ENCODE assay signal across 11 cellular contexts in the genomic region with DNA sequence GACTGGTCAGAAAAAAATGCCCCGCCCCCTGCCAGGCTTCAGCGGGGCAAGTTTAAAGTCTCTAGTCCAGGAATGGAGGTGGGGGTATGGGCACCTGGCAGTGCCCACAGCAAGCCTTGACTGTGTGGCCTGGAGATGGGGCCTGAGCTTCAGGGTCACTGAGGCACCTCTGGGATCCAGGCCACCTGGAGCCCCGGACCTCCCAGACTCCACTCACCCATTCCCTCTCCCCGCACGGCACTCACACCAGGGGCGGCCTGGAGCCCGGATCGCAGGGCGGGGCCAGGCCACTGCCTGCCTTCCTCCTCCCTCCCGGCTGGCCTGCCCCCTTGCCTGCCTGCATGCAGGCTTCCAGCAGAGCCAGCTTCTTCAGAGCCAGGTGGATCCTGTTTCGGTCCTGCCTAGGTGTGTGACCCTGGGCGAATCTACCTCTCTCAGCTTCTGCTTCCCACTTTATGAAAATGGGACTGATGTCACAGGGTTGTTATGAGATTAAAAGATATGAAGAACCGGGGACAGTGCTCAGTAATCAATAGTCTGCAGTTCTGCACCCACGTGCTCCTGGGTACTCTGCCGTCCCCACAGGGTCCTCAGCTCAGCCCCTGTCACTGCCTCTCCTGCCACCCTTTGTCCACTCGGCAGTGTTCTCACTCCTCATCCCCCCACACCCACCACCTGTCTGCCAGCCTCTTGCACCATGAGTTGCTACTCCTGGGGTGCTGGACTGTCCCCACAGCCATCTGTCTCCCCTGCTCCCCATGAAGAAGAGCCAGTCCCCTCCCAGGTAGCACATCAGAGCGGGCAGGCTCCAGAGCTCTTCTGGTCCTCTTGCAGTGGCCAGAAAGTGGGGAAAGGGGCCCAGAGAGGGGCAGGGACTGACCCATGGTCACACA. TPM values are rescaled to one million over a fixed set of nuclear protein-coding genes. Genes with fewer than 3 reads are reported as not detected.
DNase-seq lines count a peak whose midpoint lies in the region; ATAC-seq, FAIRE-seq and TF ChIP-seq lines count a peak whose summit lies in the region.
"Had no signal": no experiment of that assay in that cellular context is flagged by ENCODE, and none has a peak within 500 bp of the region (broad histone marks: within the 10 kb centered on the region; RNA-seq: fewer than 3 reads in every experiment).

No MANE protein-coding gene starts in this region.

- no peaks in the 10 kb centered on the region for H3K9me3 Mint-ChIP-seq in type B pancreatic cell
- H3K9me3 Mint-ChIP-seq in stimulated activated memory B cell treated with anti-CD40 and anti-IgM and Interleukin-4, amounts not matched to agents 10 μg/mL and 1 μg/mL and 100 μg/mL, for 72 hours = no peaks in the 10 kb centered on the region

- peak; percentile 25 for DNase-seq in NCI-H2171 treated with DMSO at 0.1 percent for 48 hours (lab: John Stamatoyannopoulos, UW)
- DNase-seq in NCI-H2171 (lab: John Stamatoyannopoulos, UW) = no peak
- peak; percentile 73 to 80 (median 76) for DNase-seq in K562 (ENCODE audit: extremely low read depth in 1 of 4, low spot score in 3 of 4)
- no peak for DNase-seq in type B pancreatic cell (ENCODE audit: extremely low spot score, unreplicated experiment)
- DNase-seq: NCI-H524 had no signal

- peak overlapping the region; percentile 54 for H3K4me3 Mint-ChIP-seq in type B pancreatic cell
- H3K4me3 Mint-ChIP-seq in stimulated activated memory B cell treated with anti-CD40 and anti-IgM and Interleukin-4, amounts not matched to agents 10 μg/mL and 1 μg/mL and 100 μg/mL, for 72 hours = no peak overlapping the region

- TF ChIP-seq RAD21 in K562 (CRISPR knock-in tag; conservative IDR thresholded peaks at IDR 0.05 in 1 of 2, IDR thresholded peaks at IDR 0.05 in 1 of 2) = no peak

- peaks cover 41% of the 10 kb centered on the region; the same call in 1 of the 3 replicates for H3K36me3 ChIP-seq in K562 (ENCODE audit: control insufficient read depth, insufficient read depth, low read length)

- in situ Hi-C loops in K562 (cut with MboI) = no loop called here

- H3K27ac ChIP-seq in K562 (ENCODE audit: extremely low read depth, low read depth, low read length) (peak overlapping the region; percentile 11), layer of hippocampus (ENCODE audit: low read depth, low read length) (peak overlapping the region; percentile 38)
- H3K27ac ChIP-seq: HL-60 had no signal

- H3K27me3 ChIP-seq in K562 (ENCODE audit: control insufficient read depth in 2 of 2, insufficient read depth in 2 of 2, low read length in 2 of 2) (no peaks in the 10 kb centered on the region), layer of hippocampus (ENCODE audit: control insufficient read depth, insufficient read depth, low read length) (peaks cover 6% of the 10 kb centered on the region)

- peak overlapping the region; percentile 34 for H3K27ac Mint-ChIP-seq in type B pancreatic cell
- H3K27ac Mint-ChIP-seq in stimulated activated memory B cell treated with anti-CD40 and anti-IgM and Interleukin-4, amounts not matched to agents 10 μg/mL and 1 μg/mL and 100 μg/mL, for 72 hours = no peak overlapping the region

- H3K27me3 Mint-ChIP-seq in type B pancreatic cell = peaks cover 10% of the 10 kb centered on the region
- H3K27me3 Mint-ChIP-seq in stimulated activated memory B cell treated with anti-CD40 and anti-IgM and Interleukin-4, amounts not matched to agents 10 μg/mL and 1 μg/mL and 100 μg/mL, for 72 hours = peaks cover 33% of the 10 kb centered on the region

- H3K36me3 Mint-ChIP-seq in type B pancreatic cell = no peaks in the 10 kb centered on the region
- H3K36me3 Mint-ChIP-seq in stimulated activated memory B cell treated with anti-CD40 and anti-IgM and Interleukin-4, amounts not matched to agents 10 μg/mL and 1 μg/mL and 100 μg/mL, for 72 hours = peaks cover 25% of the 10 kb centered on the region

- intact Hi-C loops in K562 (cut with micrococcal nuclease) = no loop called here

- peak overlapping the region in 1 of 2 experiments; percentile 82; a peak in 2 of 4 replicates for H3K9ac ChIP-seq in K562 (ENCODE audit: insufficient read depth in 1 of 2, low read depth in 2 of 2, low read length in 2 of 2)

- peak; percentile 56 for TF ChIP-seq POLR2A in K562 (conservative IDR thresholded peaks at IDR 0.05)

- H4K20me1 ChIP-seq in K562 (replicated peaks; ENCODE audit: control insufficient read depth, insufficient read depth, low read length) = no peaks in the 10 kb centered on the region

- TF ChIP-seq CTCF in K562 (IDR thresholded peaks at IDR 0.05 in 2 of 3, conservative IDR thresholded peaks at IDR 0.05 in 1 of 3; ENCODE audit: insufficient read depth in 2 of 3, low read depth in 1 of 3, low read length in 3 of 3) = 0 out of 6 replicates have a peak, but pooled peaks of 1 of the 3 experiments have one; percentile 0
- no peak for TF ChIP-seq CTCF in type B pancreatic cell (conservative IDR thresholded peaks at IDR 0.05)

- POLR2A ChIA-PET in K562 (lab: Yijun Ruan, JAX) = interaction anchor here (0.7 to 1.0 kb wide), 3 partner anchors 11 to 26 kb away, joined by 3 to 4 read pairs (median 4); partner anchors contain the start of gene PGAP3

- peaks cover 29 to 84% of the 10 kb centered on the region in 2 experiments for H3K4me1 ChIP-seq in K562 (replicated peaks in 1 of 2; ENCODE audit: control insufficient read depth in 2 of 2, insufficient read depth in 2 of 2, low read length in 2 of 2)

- H3K4me3 ChIP-seq in K562 = no peak overlapping the region
- H3K4me3 ChIP-seq: GM12878 had no signal

- H2AFZ ChIP-seq in K562 (ENCODE audit: low read depth, low read length) = peak overlapping the region; percentile 51; the same call in 1 of the 2 replicates

- H3K4me2 ChIP-seq in K562 (ENCODE audit: insufficient read depth, low read length) = peak overlapping the region; percentile 27; the same call in 1 of the 2 replicates

- no TSS peak for BruUV-seq in K562 (replicated peaks; lab: Mats Ljungman, UMichigan)

- peak; percentile 77 for FAIRE-seq in K562 (lab: Jason Lieb, UNC)
- FAIRE-seq: GM12878 had no signal

- CTCF ChIA-PET in K562 (lab: Yijun Ruan, JAX; ENCODE audit: low intra/inter-chr PET ratio) = interaction anchor here (0.6 to 0.7 kb wide), 2 partner anchors 10 to 19 kb away, joined by 3 read pairs; no protein-coding TSS in a partner anchor

- 6% methylated on average over 15 of the region's 17 CpGs for WGBS in K562 (ENCODE audit: insufficient coverage, low coverage, missing lambda C conversion rate)

- TF ChIP-seq EP300 in K562 (IDR thresholded peaks at IDR 0.05; ENCODE audit: low read length) = no peak

- H3K9me3 ChIP-seq in K562 (replicated peaks; ENCODE audit: control insufficient read depth, insufficient read depth, low read depth, low read length) = no peaks in the 10 kb centered on the region

- peaks cover 10% of the 10 kb centered on the region for H3K4me1 Mint-ChIP-seq in type B pancreatic cell (ENCODE audit: unreplicated experiment)
- H3K4me1 Mint-ChIP-seq in stimulated activated memory B cell treated with anti-CD40 and anti-IgM and Interleukin-4, amounts not matched to agents 10 μg/mL and 1 μg/mL and 100 μg/mL, for 72 hours = peaks cover 51% of the 10 kb centered on the region

- H3K9me1 ChIP-seq in K562 (ENCODE audit: control insufficient read depth, insufficient read depth, low read length) = no peaks in the 10 kb centered on the region

- peak; percentile 77 for ATAC-seq in K562
- ATAC-seq in GM21526 (IDR thresholded peaks at IDR 0.05; ENCODE audit: low FRiP score, unreplicated experiment) = no peak
- no peak for ATAC-seq in HG02884 (IDR thresholded peaks at IDR 0.05; ENCODE audit: unreplicated experiment)
- ATAC-seq in stimulated activated memory B cell treated with anti-CD40 and anti-IgM and Interleukin-4, amounts not matched to agents 10 μg/mL and 1 μg/mL and 100 μg/mL, for 72 hours = no peak
- ATAC-seq: GM12878 had no signal

- peaks cover 7% of the 10 kb centered on the region; the same call in 2 of the 3 replicates for H3K79me2 ChIP-seq in K562 (ENCODE audit: control insufficient read depth, insufficient read depth, low read length)

RNA-seq across cellular contexts. Expression of gene TCAP, which starts 1.2 kb away (rescaled TPM):
- total RNA-seq in K562 (2011; cell fraction: chromatin; rRNA removed; ENCODE audit: low replicate concordance) = 3.6 and 11.8 TPM in 2 replicates
- 6.8 and 7.2 TPM in 2 replicates for total RNA-seq in K562 (2011; cell fraction: nucleolus; rRNA removed)
- total RNA-seq in K562 (2011; cell fraction: nucleoplasm; rRNA removed) = 5.1 and 6.0 TPM in 2 replicates
- total RNA-seq in K562 (2014; rRNA removed) (0.82 and 1.2 TPM in 2 replicates), K562 (2014; rRNA removed; fragmentation: Illumina TruSeq; extraction: Trizol) (0.29 and 0.33 TPM in 2 replicates), K562 (2015; rRNA removed; fragmentation: Illumina TruSeq; extraction: Trizol) (0.98 and 1.4 TPM in 2 replicates), K562 (2021) (1.1 and 1.4 TPM in 2 replicates), type B pancreatic cell (ENCODE audit: low replicate concordance) (1.5 and 2.4 TPM in 2 replicates)
- polyA plus RNA-seq in K562 (2011; rRNA removed) (0.58 and 0.67 TPM in 2 replicates), K562 (2014; fragmentation: Illumina TruSeq; extraction: Trizol) (0.65 and 0.73 TPM in 2 replicates), K562 (2014; fragmentation: Nextera tagmentation; extraction: Ambion mirVana) (not detected), K562 (2014; rRNA removed) (0.86 and 1.4 TPM in 2 replicates)
- 0.34 and 0.92 TPM in 2 replicates for polyA plus RNA-seq in K562 (2011; cell fraction: cytosol; rRNA removed)
- polyA plus RNA-seq in K562 (2011; cell fraction: nucleus; rRNA removed) = 3.7 and 7.7 TPM in 2 replicates
- polyA plus RNA-seq in K562 (2012) = 1.4 and 3.2 TPM in 2 replicates
- polyA minus RNA-seq in K562 (2011; rRNA and poly(A)+ RNA removed) = 0.33 and 0.53 TPM in 2 replicates
- not detected in 2 replicates for polyA minus RNA-seq in K562 (2011; cell fraction: cytosol; rRNA and poly(A)+ RNA removed)
- 1.6 and 2.2 TPM in 2 replicates for polyA minus RNA-seq in K562 (2011; cell fraction: nucleus; rRNA and poly(A)+ RNA removed)

RNA-seq across cellular contexts. Expression of gene PNMT, which starts 4.3 kb away (rescaled TPM):
- total RNA-seq in K562 (2011; cell fraction: chromatin; rRNA removed; ENCODE audit: low replicate concordance) = 0.81 and 8.9 TPM in 2 replicates
- total RNA-seq in K562 (2011; cell fraction: nucleolus; rRNA removed) = 7.3 and 7.9 TPM in 2 replicates
- total RNA-seq in K562 (2011; cell fraction: nucleoplasm; rRNA removed) = 6.0 and 8.4 TPM in 2 replicates
- total RNA-seq in K562 (2014; rRNA removed) (15.8 and 18.1 TPM in 2 replicates), K562 (2014; rRNA removed; fragmentation: Illumina TruSeq; extraction: Trizol) (2.0 and 3.0 TPM in 2 replicates), K562 (2015; rRNA removed; fragmentation: Illumina TruSeq; extraction: Trizol) (9.0 and 9.6 TPM in 2 replicates), K562 (2021) (17.2 and 17.4 TPM in 2 replicates), type B pancreatic cell (ENCODE audit: low replicate concordance) (3.3 and 5.4 TPM in 2 replicates)
- polyA plus RNA-seq in K562 (2011; rRNA removed) (3.3 and 5.8 TPM in 2 replicates), K562 (2014; fragmentation: Illumina TruSeq; extraction: Trizol) (3.1 and 9.3 TPM in 2 replicates), K562 (2014; fragmentation: Nextera tagmentation; extraction: Ambion mirVana) (1 to 10 TPM in 1 of 2 experiments, under 1 TPM in 1; 0.55 to 1.5 TPM), K562 (2014; rRNA removed) (17.8 and 20.0 TPM in 2 replicates)
- 3.3 and 24.0 TPM in 2 replicates for polyA plus RNA-seq in K562 (2011; cell fraction: cytosol; rRNA removed)
- polyA plus RNA-seq in K562 (2011; cell fraction: nucleus; rRNA removed) = 8.7 and 33.8 TPM in 2 replicates
- polyA plus RNA-seq in K562 (2012) = 23.3 and 34.1 TPM in 2 replicates
- polyA minus RNA-seq in K562 (2011; rRNA and poly(A)+ RNA removed) = 0.21 and 1.8 TPM in 2 replicates
- 1.5 and 6.7 TPM in 2 replicates for polyA minus RNA-seq in K562 (2011; cell fraction: cytosol; rRNA and poly(A)+ RNA removed)
- polyA minus RNA-seq in K562 (2011; cell fraction: nucleus; rRNA and poly(A)+ RNA removed) = 1.00 and 1.8 TPM in 2 replicates
- total RNA-seq: GM12878 had no signal
- polyA plus RNA-seq: GM12878 had no signal

RNA-seq across cellular contexts. Expression of gene PGAP3, which starts 23.9 kb away (rescaled TPM):
- total RNA-seq in K562 (2011; cell fraction: chromatin; rRNA removed; ENCODE audit: low replicate concordance) = 10.0 and 22.8 TPM in 2 replicates
- 19.2 and 22.0 TPM in 2 replicates for total RNA-seq in K562 (2011; cell fraction: nucleolus; rRNA removed)
- total RNA-seq in K562 (2011; cell fraction: nucleoplasm; rRNA removed) = 14.4 and 20.3 TPM in 2 replicates
- total RNA-seq in K562 (2014; rRNA removed) = 4.5 and 5.5 TPM in 2 replicates
- 2.1 and 4.0 TPM in 2 replicates for total RNA-seq in K562 (2014; rRNA removed; fragmentation: Illumina TruSeq; extraction: Trizol)
- total RNA-seq in K562 (2015; rRNA removed; fragmentation: Illumina TruSeq; extraction: Trizol) = 3.9 and 5.2 TPM in 2 replicates
- total RNA-seq in K562 (2021) = 7.5 and 9.4 TPM in 2 replicates
- 5.3 and 6.0 TPM in 2 replicates for polyA plus RNA-seq in K562 (2011; rRNA removed)
- 5.6 and 10.7 TPM in 2 replicates for polyA plus RNA-seq in K562 (2011; cell fraction: cytosol; rRNA removed)
- 18.7 and 30.5 TPM in 2 replicates for polyA plus RNA-seq in K562 (2011; cell fraction: nucleus; rRNA removed)
- polyA plus RNA-seq in K562 (2012) = 8.4 and 12.5 TPM in 2 replicates
- polyA plus RNA-seq in K562 (2014; fragmentation: Illumina TruSeq; extraction: Trizol) = 5.5 and 5.9 TPM in 2 replicates
- polyA plus RNA-seq in K562 (2014; fragmentation: Nextera tagmentation; extraction: Ambion mirVana) = under 1 TPM; 0.38 to 0.76 TPM
- polyA plus RNA-seq in K562 (2014; rRNA removed) = 5.6 and 7.1 TPM in 2 replicates
- polyA minus RNA-seq in K562 (2011; rRNA and poly(A)+ RNA removed) = 1.1 and 4.4 TPM in 2 replicates
- 2.8 and 8.3 TPM in 2 replicates for polyA minus RNA-seq in K562 (2011; cell fraction: cytosol; rRNA and poly(A)+ RNA removed)
- polyA minus RNA-seq in K562 (2011; cell fraction: nucleus; rRNA and poly(A)+ RNA removed) = 2.0 and 4.3 TPM in 2 replicates
- total RNA-seq in type B pancreatic cell (ENCODE audit: low replicate concordance) = 23.5 and 31.5 TPM in 2 replicates

RNA-seq across cellular contexts. Expression of gene STARD3, which starts 27.0 kb away (rescaled TPM):
- 89.9 and 212 TPM in 2 replicates for total RNA-seq in K562 (2011; cell fraction: chromatin; rRNA removed; ENCODE audit: low replicate concordance)
- total RNA-seq in K562 (2011; cell fraction: nucleolus; rRNA removed) = 162 and 190 TPM in 2 replicates
- 132 TPM in 2 replicates for total RNA-seq in K562 (2011; cell fraction: nucleoplasm; rRNA removed)
- total RNA-seq in K562 (2014; rRNA removed) (41.1 and 46.0 TPM in 2 replicates), K562 (2014; rRNA removed; fragmentation: Illumina TruSeq; extraction: Trizol) (18.6 and 22.0 TPM in 2 replicates), K562 (2015; rRNA removed; fragmentation: Illumina TruSeq; extraction: Trizol) (31.6 and 32.1 TPM in 2 replicates), K562 (2021) (60.2 and 69.3 TPM in 2 replicates), type B pancreatic cell (ENCODE audit: low replicate concordance) (52.0 and 62.0 TPM in 2 replicates)
- polyA plus RNA-seq in K562 (2011; rRNA removed) (64.4 and 64.9 TPM in 2 replicates), K562 (2014; fragmentation: Illumina TruSeq; extraction: Trizol) (51.1 and 62.4 TPM in 2 replicates), K562 (2014; fragmentation: Nextera tagmentation; extraction: Ambion mirVana) (1 to 10 TPM in 1 of 2 experiments, under 1 TPM in 1; 0.63 to 1.9 TPM), K562 (2014; rRNA removed) (79.9 and 87.0 TPM in 2 replicates)
- 45.8 and 114 TPM in 2 replicates for polyA plus RNA-seq in K562 (2011; cell fraction: cytosol; rRNA removed)
- 254 and 418 TPM in 2 replicates for polyA plus RNA-seq in K562 (2011; cell fraction: nucleus; rRNA removed)
- 58.5 and 83.7 TPM in 2 replicates for polyA plus RNA-seq in K562 (2012)
- 27.4 and 54.1 TPM in 2 replicates for polyA minus RNA-seq in K562 (2011; rRNA and poly(A)+ RNA removed)
- polyA minus RNA-seq in K562 (2011; cell fraction: cytosol; rRNA and poly(A)+ RNA removed) = 25.1 and 39.6 TPM in 2 replicates
- 62.2 and 85.6 TPM in 2 replicates for polyA minus RNA-seq in K562 (2011; cell fraction: nucleus; rRNA and poly(A)+ RNA removed)

RNA-seq across cellular contexts. Expression of gene ERBB2, which starts 35.9 kb away (rescaled TPM):
- 14.2 and 27.1 TPM in 2 replicates for total RNA-seq in K562 (2011; cell fraction: chromatin; rRNA removed; ENCODE audit: low replicate concordance)
- total RNA-seq in K562 (2011; cell fraction: nucleolus; rRNA removed) = 12.6 and 13.8 TPM in 2 replicates
- 12.0 and 14.7 TPM in 2 replicates for total RNA-seq in K562 (2011; cell fraction: nucleoplasm; rRNA removed)
- 3.3 and 3.5 TPM in 2 replicates for total RNA-seq in K562 (2014; rRNA removed)
- 2.7 and 2.8 TPM in 2 replicates for total RNA-seq in K562 (2014; rRNA removed; fragmentation: Illumina TruSeq; extraction: Trizol)
- 2.5 and 3.2 TPM in 2 replicates for total RNA-seq in K562 (2015; rRNA removed; fragmentation: Illumina TruSeq; extraction: Trizol)
- 4.6 and 5.6 TPM in 2 replicates for total RNA-seq in K562 (2021)
- 3.2 and 4.7 TPM in 2 replicates for polyA plus RNA-seq in K562 (2011; rRNA removed)
- 2.6 and 5.3 TPM in 2 replicates for polyA plus RNA-seq in K562 (2011; cell fraction: cytosol; rRNA removed)
- polyA plus RNA-seq in K562 (2011; cell fraction: nucleus; rRNA removed) = 9.1 and 15.6 TPM in 2 replicates
- polyA plus RNA-seq in K562 (2012) = 3.2 and 6.6 TPM in 2 replicates
- polyA plus RNA-seq in K562 (2014; fragmentation: Illumina TruSeq; extraction: Trizol) = 3.4 and 4.2 TPM in 2 replicates
- polyA plus RNA-seq in K562 (2014; fragmentation: Nextera tagmentation; extraction: Ambion mirVana) = under 1 TPM; 0.74 to 0.79 TPM
- 4.1 and 6.3 TPM in 2 replicates for polyA plus RNA-seq in K562 (2014; rRNA removed)
- polyA minus RNA-seq in K562 (2011; rRNA and poly(A)+ RNA removed) = 3.3 and 5.3 TPM in 2 replicates
- polyA minus RNA-seq in K562 (2011; cell fraction: cytosol; rRNA and poly(A)+ RNA removed) = 2.5 TPM in 2 replicates
- 3.2 and 3.9 TPM in 2 replicates for polyA minus RNA-seq in K562 (2011; cell fraction: nucleus; rRNA and poly(A)+ RNA removed)
- total RNA-seq in type B pancreatic cell (ENCODE audit: low replicate concordance) = 123 and 230 TPM in 2 replicates

Comparison
In these comparisons a context has a peak if more than half of its experiments do, and no peak if none do; other contexts are left out.
1. DNase-seq: peak in NCI-H2171 treated with DMSO at 0.1 percent for 48 hours (single experiment) and K562 (4 of 4); none in NCI-H2171 (single experiment) and type B pancreatic cell (single experiment).